ENCODE assay signal across 1 cellular context in the genomic region with DNA sequence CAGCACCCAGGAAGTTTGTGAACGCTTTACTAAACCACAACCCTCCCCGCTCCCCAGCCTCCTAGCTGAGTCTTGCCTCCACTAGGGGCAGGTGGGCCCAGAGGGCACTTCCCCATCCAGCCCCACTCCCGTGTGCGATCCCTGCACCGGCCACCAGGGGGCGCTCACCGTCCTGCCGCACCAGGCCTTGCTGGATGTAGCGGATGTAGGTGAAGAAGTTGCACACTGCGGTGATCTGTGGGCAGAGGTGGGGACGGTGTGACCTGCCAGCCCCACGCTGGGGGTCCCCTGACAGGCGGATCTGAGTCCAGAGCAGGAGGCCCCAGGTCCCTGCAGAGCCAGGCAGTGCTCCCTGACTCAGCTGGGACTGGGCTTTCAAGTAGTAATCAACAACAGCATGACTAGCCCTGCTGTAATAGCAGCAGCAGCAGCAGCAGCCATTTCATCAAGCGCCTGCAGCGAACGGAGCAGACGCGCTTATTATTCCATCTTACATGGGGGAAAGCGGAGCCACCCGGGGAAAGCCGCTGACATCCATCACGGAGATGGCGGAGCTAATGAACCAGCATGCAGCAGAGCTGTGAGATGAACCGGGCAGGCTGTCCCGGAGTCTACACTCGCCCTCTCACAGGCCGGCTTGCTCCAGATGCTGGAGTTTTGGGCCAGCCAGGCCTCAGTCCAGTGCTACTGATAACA.
TF ChIP-seq lines count a peak whose summit lies in the region.

No MANE protein-coding gene starts in this region.

TF ChIP-seq in HepG2, 621 proteins besides CTCF, POLR2A, EP300 and RAD21 (continued from another document and continues in another):
- TF ChIP-seq, protein P1, sequence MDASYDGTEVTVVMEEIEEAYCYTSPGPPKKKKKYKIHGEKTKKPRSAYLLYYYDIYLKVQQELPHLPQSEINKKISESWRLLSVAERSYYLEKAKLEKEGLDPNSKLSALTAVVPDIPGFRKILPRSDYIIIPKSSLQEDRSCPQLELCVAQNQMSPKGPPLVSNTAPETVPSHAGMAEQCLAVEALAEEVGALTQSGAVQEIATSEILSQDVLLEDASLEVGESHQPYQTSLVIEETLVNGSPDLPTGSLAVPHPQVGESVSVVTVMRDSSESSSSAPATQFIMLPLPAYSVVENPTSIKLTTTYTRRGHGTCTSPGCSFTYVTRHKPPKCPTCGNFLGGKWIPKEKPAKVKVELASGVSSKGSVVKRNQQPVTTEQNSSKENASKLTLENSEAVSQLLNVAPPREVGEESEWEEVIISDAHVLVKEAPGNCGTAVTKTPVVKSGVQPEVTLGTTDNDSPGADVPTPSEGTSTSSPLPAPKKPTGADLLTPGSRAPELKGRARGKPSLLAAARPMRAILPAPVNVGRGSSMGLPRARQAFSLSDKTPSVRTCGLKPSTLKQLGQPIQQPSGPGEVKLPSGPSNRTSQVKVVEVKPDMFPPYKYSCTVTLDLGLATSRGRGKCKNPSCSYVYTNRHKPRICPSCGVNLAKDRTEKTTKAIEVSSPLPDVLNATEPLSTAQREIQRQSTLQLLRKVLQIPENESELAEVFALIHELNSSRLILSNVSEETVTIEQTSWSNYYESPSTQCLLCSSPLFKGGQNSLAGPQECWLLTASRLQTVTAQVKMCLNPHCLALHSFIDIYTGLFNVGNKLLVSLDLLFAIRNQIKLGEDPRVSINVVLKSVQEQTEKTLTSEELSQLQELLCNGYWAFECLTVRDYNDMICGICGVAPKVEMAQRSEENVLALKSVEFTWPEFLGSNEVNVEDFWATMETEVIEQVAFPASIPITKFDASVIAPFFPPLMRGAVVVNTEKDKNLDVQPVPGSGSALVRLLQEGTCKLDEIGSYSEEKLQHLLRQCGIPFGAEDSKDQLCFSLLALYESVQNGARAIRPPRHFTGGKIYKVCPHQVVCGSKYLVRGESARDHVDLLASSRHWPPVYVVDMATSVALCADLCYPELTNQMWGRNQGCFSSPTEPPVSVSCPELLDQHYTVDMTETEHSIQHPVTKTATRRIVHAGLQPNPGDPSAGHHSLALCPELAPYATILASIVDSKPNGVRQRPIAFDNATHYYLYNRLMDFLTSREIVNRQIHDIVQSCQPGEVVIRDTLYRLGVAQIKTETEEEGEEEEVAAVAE (CRISPR knock-in tag; IDR thresholded peaks at IDR 0.05; ENCODE audit: borderline replicate concordance), result 0 out of 2 replicates have a peak, but pooled peaks have one; percentile 33
- peak; percentile 55; the same call in 1 of the 2 replicates for TF ChIP-seq HDAC2 (CRISPR knock-in tag; IDR thresholded peaks at IDR 0.05)
- TF ChIP-seq IRF2 (CRISPR knock-in tag; IDR thresholded peaks at IDR 0.05), result peak; percentile 59; the same call in 1 of the 2 replicates
- no peak for TF ChIP-seq ARNT2 (CRISPR knock-in tag; IDR thresholded peaks at IDR 0.05; ENCODE audit: low read depth)
- no peak for TF ChIP-seq GFI1 (CRISPR knock-in tag; IDR thresholded peaks at IDR 0.05; ENCODE audit: borderline replicate concordance)
- no peak for TF ChIP-seq TRIM24 (CRISPR knock-in tag; IDR thresholded peaks at IDR 0.05)
- TF ChIP-seq, protein P2, sequence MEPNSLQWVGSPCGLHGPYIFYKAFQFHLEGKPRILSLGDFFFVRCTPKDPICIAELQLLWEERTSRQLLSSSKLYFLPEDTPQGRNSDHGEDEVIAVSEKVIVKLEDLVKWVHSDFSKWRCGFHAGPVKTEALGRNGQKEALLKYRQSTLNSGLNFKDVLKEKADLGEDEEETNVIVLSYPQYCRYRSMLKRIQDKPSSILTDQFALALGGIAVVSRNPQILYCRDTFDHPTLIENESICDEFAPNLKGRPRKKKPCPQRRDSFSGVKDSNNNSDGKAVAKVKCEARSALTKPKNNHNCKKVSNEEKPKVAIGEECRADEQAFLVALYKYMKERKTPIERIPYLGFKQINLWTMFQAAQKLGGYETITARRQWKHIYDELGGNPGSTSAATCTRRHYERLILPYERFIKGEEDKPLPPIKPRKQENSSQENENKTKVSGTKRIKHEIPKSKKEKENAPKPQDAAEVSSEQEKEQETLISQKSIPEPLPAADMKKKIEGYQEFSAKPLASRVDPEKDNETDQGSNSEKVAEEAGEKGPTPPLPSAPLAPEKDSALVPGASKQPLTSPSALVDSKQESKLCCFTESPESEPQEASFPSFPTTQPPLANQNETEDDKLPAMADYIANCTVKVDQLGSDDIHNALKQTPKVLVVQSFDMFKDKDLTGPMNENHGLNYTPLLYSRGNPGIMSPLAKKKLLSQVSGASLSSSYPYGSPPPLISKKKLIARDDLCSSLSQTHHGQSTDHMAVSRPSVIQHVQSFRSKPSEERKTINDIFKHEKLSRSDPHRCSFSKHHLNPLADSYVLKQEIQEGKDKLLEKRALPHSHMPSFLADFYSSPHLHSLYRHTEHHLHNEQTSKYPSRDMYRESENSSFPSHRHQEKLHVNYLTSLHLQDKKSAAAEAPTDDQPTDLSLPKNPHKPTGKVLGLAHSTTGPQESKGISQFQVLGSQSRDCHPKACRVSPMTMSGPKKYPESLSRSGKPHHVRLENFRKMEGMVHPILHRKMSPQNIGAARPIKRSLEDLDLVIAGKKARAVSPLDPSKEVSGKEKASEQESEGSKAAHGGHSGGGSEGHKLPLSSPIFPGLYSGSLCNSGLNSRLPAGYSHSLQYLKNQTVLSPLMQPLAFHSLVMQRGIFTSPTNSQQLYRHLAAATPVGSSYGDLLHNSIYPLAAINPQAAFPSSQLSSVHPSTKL (CRISPR knock-in tag; IDR thresholded peaks at IDR 0.05), result peak; percentile 45; the same call in 1 of the 2 replicates
- no peak for TF ChIP-seq ATAD3A (CRISPR knock-in tag; IDR thresholded peaks at IDR 0.05)
- TF ChIP-seq JARID2 (CRISPR knock-in tag; IDR thresholded peaks at IDR 0.05; ENCODE audit: insufficient replicate concordance), result no peak
- TF ChIP-seq MED8 (CRISPR knock-in tag; IDR thresholded peaks at IDR 0.05; ENCODE audit: insufficient replicate concordance), result no peak
- TF ChIP-seq, protein P3, sequence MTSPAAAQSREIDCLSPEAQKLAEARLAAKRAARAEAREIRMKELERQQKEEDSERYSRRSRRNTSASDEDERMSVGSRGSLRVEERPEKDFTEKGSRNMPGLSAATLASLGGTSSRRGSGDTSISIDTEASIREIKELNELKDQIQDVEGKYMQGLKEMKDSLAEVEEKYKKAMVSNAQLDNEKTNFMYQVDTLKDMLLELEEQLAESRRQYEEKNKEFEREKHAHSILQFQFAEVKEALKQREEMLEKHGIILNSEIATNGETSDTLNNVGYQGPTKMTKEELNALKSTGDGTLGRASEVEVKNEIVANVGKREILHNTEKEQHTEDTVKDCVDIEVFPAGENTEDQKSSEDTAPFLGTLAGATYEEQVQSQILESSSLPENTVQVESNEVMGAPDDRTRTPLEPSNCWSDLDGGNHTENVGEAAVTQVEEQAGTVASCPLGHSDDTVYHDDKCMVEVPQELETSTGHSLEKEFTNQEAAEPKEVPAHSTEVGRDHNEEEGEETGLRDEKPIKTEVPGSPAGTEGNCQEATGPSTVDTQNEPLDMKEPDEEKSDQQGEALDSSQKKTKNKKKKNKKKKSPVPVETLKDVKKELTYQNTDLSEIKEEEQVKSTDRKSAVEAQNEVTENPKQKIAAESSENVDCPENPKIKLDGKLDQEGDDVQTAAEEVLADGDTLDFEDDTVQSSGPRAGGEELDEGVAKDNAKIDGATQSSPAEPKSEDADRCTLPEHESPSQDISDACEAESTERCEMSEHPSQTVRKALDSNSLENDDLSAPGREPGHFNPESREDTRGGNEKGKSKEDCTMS (CRISPR knock-in tag; conservative IDR thresholded peaks at IDR 0.05), result 0 out of 2 replicates have a peak, but pooled peaks have one; percentile 58
- no peak for TF ChIP-seq TEAD2 (CRISPR knock-in tag; IDR thresholded peaks at IDR 0.05)
- no peak for TF ChIP-seq RARG (CRISPR knock-in tag; IDR thresholded peaks at IDR 0.05; ENCODE audit: low read depth)
- TF ChIP-seq NFRKB (IDR thresholded peaks at IDR 0.05), result no peak
- no peak for TF ChIP-seq U2AF2 (IDR thresholded peaks at IDR 0.05; ENCODE audit: low read depth, low read length)
- TF ChIP-seq ETV6 (CRISPR knock-in tag; conservative IDR thresholded peaks at IDR 0.05), result no peak
- no peak for TF ChIP-seq SOX13 (IDR thresholded peaks at IDR 0.05)
- peak in 1 of 2 experiments; percentile 37; a peak in 1 of 4 replicates for TF ChIP-seq SOX13 (CRISPR knock-in tag; conservative IDR thresholded peaks at IDR 0.05 in 1 of 2, IDR thresholded peaks at IDR 0.05 in 1 of 2)
- no peak for TF ChIP-seq ZNF879 (CRISPR knock-in tag; IDR thresholded peaks at IDR 0.05)
- TF ChIP-seq DNMT1 (CRISPR knock-in tag; IDR thresholded peaks at IDR 0.05), result no peak
- TF ChIP-seq KDM2A (CRISPR knock-in tag; IDR thresholded peaks at IDR 0.05; ENCODE audit: borderline replicate concordance, low read depth), result peak; percentile 80
- TF ChIP-seq, protein P4, sequence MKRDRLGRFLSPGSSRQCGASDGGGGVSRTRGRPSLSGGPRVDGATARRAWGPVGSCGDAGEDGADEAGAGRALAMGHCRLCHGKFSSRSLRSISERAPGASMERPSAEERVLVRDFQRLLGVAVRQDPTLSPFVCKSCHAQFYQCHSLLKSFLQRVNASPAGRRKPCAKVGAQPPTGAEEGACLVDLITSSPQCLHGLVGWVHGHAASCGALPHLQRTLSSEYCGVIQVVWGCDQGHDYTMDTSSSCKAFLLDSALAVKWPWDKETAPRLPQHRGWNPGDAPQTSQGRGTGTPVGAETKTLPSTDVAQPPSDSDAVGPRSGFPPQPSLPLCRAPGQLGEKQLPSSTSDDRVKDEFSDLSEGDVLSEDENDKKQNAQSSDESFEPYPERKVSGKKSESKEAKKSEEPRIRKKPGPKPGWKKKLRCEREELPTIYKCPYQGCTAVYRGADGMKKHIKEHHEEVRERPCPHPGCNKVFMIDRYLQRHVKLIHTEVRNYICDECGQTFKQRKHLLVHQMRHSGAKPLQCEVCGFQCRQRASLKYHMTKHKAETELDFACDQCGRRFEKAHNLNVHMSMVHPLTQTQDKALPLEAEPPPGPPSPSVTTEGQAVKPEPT (CRISPR knock-in tag; IDR thresholded peaks at IDR 0.05; ENCODE audit: low read depth), result no peak
- TF ChIP-seq, protein P5, sequence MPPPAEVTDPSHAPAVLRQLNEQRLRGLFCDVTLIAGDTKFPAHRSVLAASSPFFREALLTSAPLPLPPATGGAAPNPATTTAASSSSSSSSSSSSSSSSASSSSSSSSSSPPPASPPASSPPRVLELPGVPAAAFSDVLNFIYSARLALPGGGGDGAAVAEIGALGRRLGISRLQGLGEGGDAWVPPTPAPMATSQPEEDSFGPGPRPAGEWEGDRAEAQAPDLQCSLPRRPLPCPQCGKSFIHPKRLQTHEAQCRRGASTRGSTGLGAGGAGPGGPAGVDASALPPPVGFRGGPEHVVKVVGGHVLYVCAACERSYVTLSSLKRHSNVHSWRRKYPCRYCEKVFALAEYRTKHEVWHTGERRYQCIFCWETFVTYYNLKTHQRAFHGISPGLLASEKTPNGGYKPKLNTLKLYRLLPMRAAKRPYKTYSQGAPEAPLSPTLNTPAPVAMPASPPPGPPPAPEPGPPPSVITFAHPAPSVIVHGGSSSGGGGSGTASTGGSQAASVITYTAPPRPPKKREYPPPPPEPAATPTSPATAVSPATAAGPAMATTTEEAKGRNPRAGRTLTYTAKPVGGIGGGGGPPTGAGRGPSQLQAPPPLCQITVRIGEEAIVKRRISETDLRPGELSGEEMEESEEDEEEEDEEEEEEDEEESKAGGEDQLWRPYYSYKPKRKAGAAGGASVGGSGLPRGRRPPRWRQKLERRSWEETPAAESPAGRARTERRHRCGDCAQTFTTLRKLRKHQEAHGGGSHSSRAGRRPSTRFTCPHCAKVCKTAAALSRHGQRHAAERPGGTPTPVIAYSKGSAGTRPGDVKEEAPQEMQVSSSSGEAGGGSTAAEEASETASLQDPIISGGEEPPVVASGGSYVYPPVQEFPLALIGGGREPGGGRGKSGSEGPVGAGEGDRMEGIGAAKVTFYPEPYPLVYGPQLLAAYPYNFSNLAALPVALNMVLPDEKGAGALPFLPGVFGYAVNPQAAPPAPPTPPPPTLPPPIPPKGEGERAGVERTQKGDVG (CRISPR knock-in tag; IDR thresholded peaks at IDR 0.05; ENCODE audit: borderline replicate concordance), result no peak
- TF ChIP-seq XRCC5 (optimal IDR thresholded peaks at IDR 0.05; ENCODE audit: low read length), result peak; percentile 69
- no peak for TF ChIP-seq HHEX (CRISPR knock-in tag; IDR thresholded peaks at IDR 0.05)
- no peak for TF ChIP-seq ZNF674 (CRISPR knock-in tag; IDR thresholded peaks at IDR 0.05; ENCODE audit: low read depth)
- TF ChIP-seq, protein P6, sequence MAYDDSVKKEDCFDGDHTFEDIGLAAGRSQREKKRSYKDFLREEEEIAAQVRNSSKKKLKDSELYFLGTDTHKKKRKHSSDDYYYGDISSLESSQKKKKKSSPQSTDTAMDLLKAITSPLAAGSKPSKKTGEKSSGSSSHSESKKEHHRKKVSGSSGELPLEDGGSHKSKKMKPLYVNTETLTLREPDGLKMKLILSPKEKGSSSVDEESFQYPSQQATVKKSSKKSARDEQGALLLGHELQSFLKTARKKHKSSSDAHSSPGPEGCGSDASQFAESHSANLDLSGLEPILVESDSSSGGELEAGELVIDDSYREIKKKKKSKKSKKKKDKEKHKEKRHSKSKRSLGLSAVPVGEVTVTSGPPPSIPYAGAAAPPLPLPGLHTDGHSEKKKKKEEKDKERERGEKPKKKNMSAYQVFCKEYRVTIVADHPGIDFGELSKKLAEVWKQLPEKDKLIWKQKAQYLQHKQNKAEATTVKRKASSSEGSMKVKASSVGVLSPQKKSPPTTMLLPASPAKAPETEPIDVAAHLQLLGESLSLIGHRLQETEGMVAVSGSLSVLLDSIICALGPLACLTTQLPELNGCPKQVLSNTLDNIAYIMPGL (CRISPR knock-in tag; IDR thresholded peaks at IDR 0.05; ENCODE audit: borderline replicate concordance in 1 of 2, low read depth in 1 of 2), result peak; percentile 73 to 82; a peak in 3 of 4 replicates
- TF ChIP-seq ZKSCAN1 (IDR thresholded peaks at IDR 0.05; ENCODE audit: low read length), result no peak
- peak; percentile 68; the same call in 1 of the 2 replicates for TF ChIP-seq ZSCAN25 (CRISPR knock-in tag; IDR thresholded peaks at IDR 0.05)
- no peak; the same call in 1 of the 2 replicates for TF ChIP-seq NR2F6 (IDR thresholded peaks at IDR 0.05)
- peak; percentile 33; the same call in 1 of the 2 replicates for TF ChIP-seq NR2F6 (CRISPR knock-in tag; IDR thresholded peaks at IDR 0.05)
- TF ChIP-seq ZFY (CRISPR knock-in tag; IDR thresholded peaks at IDR 0.05), result peak; percentile 66; the same call in 1 of the 2 replicates
- peak; percentile 64; the same call in 1 of the 2 replicates for TF ChIP-seq YEATS2 (CRISPR knock-in tag; IDR thresholded peaks at IDR 0.05; ENCODE audit: borderline replicate concordance)
- TF ChIP-seq KDM5A (IDR thresholded peaks at IDR 0.05; ENCODE audit: borderline replicate concordance, low read length), result no peak
- no peak for TF ChIP-seq PRMT3 (CRISPR knock-in tag; IDR thresholded peaks at IDR 0.05; ENCODE audit: borderline replicate concordance, low read depth)
- no peak for TF ChIP-seq MXD4 (CRISPR knock-in tag; IDR thresholded peaks at IDR 0.05)
